In the genomic region with DNA sequence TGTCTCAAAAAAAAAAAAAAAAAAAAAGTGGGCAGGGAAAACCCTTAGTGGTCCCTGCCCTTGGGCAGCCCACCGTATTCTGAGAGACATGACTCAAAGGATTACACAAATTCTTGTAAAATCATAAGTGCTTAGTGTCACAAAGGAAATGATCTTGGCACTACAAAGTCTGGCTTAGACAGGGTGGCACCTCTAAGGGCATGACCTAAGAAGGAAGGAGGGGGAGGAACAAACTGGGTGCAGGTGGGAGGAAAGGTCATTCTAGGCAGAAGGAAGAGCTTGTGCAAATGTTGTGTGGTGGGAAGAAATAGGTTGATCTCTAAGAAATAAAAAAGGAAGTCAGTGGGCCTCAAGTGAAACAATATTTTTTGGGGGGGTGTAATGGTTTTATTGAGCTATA, we compare ENCODE assay signal across 15 cellular contexts. TPM values are rescaled to one million over a fixed set of nuclear protein-coding genes. Genes with fewer than 3 reads are reported as not detected.
DNase-seq lines count a peak whose midpoint lies in the region; ATAC-seq and TF ChIP-seq lines count a peak whose summit lies in the region.
"Had no signal": no experiment of that assay in that cellular context is flagged by ENCODE, and none has a peak within 500 bp of the region (broad histone marks: within the 10 kb centered on the region; RNA-seq: fewer than 3 reads in every experiment).

No MANE protein-coding gene starts in this region.

- no peak for TF ChIP-seq CTCF in HL-60 (IDR thresholded peaks at IDR 0.05; ENCODE audit: insufficient read depth, low read length)
- no peak for TF ChIP-seq CTCF in neural progenitor cell (IDR thresholded peaks at IDR 0.05)
- TF ChIP-seq CTCF in thyroid gland (IDR thresholded peaks at IDR 0.05): no peak
- TF ChIP-seq CTCF in BE2C (IDR thresholded peaks at IDR 0.05; ENCODE audit: low read depth, low read length): no peak

- no peak overlapping the region for H3K9ac ChIP-seq in neural progenitor cell

- peaks cover 0 to 1% (median 0%) of the 10 kb centered on the region in 7 donors for H3K9me3 Mint-ChIP-seq in CD4-positive, CD25-positive, alpha-beta regulatory T cell
- no peaks in the 10 kb centered on the region for H3K9me3 Mint-ChIP-seq in activated T-helper 17 cell treated with anti-CD3 and anti-CD28 coated beads, Interleukin-2, amount 50 U/mL, for 72 hours
- no peaks in the 10 kb centered on the region for H3K9me3 Mint-ChIP-seq in neural progenitor cell
- H3K9me3 Mint-ChIP-seq: naive B cell had no signal

- peaks cover 0 to 9% (median 4%) of the 10 kb centered on the region in 4 donors for H3K4me1 Mint-ChIP-seq in CD4-positive, CD25-positive, alpha-beta regulatory T cell
- peaks cover 6% of the 10 kb centered on the region for H3K4me1 Mint-ChIP-seq in activated T-helper 17 cell treated with anti-CD3 and anti-CD28 coated beads, Interleukin-2, amount 50 U/mL, for 72 hours
- no peaks in the 10 kb centered on the region for H3K4me1 Mint-ChIP-seq in neural progenitor cell

- H3K79me2 ChIP-seq in neural progenitor cell (ENCODE audit: low read depth): no peaks in the 10 kb centered on the region

- H3K9me3 ChIP-seq in CD4-positive, CD25-positive, alpha-beta regulatory T cell (ENCODE audit: control insufficient read depth in 2 of 2, low read length in 2 of 2): no peaks in the 10 kb centered on the region
- H3K9me3 ChIP-seq in neural progenitor cell (ENCODE audit: low read depth) (no peaks in the 10 kb centered on the region), thyroid gland (no peaks in the 10 kb centered on the region), BE2C (no peaks in the 10 kb centered on the region)
- H3K9me3 ChIP-seq: suprapubic skin had no signal

- H3K36me3 ChIP-seq in CD4-positive, CD25-positive, alpha-beta regulatory T cell (ENCODE audit: control insufficient read depth, insufficient read depth, low read length): peaks cover 20% of the 10 kb centered on the region
- H3K36me3 ChIP-seq in neural progenitor cell: no peaks in the 10 kb centered on the region
- peaks cover 30 to 31% of the 10 kb centered on the region in 2 donors for H3K36me3 ChIP-seq in thyroid gland
- no peaks in the 10 kb centered on the region for H3K36me3 ChIP-seq in BE2C
- H3K36me3 ChIP-seq: WERI-Rb-1 had no signal

- peaks cover 4% of the 10 kb centered on the region for H3F3A ChIP-seq in neural progenitor cell (ENCODE audit: low read depth)

- ATAC-seq in CD4-positive, CD25-positive, alpha-beta regulatory T cell (ENCODE audit: low read depth in 2 of 2): peak in 1 of 2 donors; percentile 31
- ATAC-seq in activated T-helper 17 cell treated with anti-CD3 and anti-CD28 coated beads, Interleukin-2, amount 50 U/mL, for 72 hours (replicated peaks): peak; percentile 84
- ATAC-seq: SK-N-SH treated with all-trans-retinoic acid at 6 μM for 48 hours had no signal

- H4K20me1 ChIP-seq in neural progenitor cell (ENCODE audit: low read depth): no peaks in the 10 kb centered on the region

- intact Hi-C loops in thyroid gland (cut with DNase I): no loop called here

- H3K27ac Mint-ChIP-seq in CD4-positive, CD25-positive, alpha-beta regulatory T cell: peak overlapping the region in 2 of 3 donors; percentile 0 to 9
- peak overlapping the region; percentile 39 for H3K27ac Mint-ChIP-seq in activated T-helper 17 cell treated with anti-CD3 and anti-CD28 coated beads, Interleukin-2, amount 50 U/mL, for 72 hours
- H3K27ac Mint-ChIP-seq in neural progenitor cell: no peak overlapping the region

- no peak overlapping the region for H3K4me3 ChIP-seq in CD4-positive, CD25-positive, alpha-beta regulatory T cell (ENCODE audit: low read depth, low read length)
- H3K4me3 ChIP-seq in HL-60 (replicated peaks; ENCODE audit: insufficient read depth, low read length): no peak overlapping the region
- H3K4me3 ChIP-seq in neural progenitor cell: no peak overlapping the region
- H3K4me3 ChIP-seq in thyroid gland (replicated peaks in 1 of 3): no peak overlapping the region
- no peak overlapping the region for H3K4me3 ChIP-seq in BE2C (ENCODE audit: low read depth, low read length)
- H3K4me3 ChIP-seq: suprapubic skin had no signal

- H3K27me3 Mint-ChIP-seq in CD4-positive, CD25-positive, alpha-beta regulatory T cell: no peaks in the 10 kb centered on the region
- H3K27me3 Mint-ChIP-seq in activated T-helper 17 cell treated with anti-CD3 and anti-CD28 coated beads, Interleukin-2, amount 50 U/mL, for 72 hours: no peaks in the 10 kb centered on the region
- H3K27me3 Mint-ChIP-seq in neural progenitor cell (ENCODE audit: insufficient read depth, low read depth): peaks cover 6% of the 10 kb centered on the region
- H3K27me3 Mint-ChIP-seq: naive B cell had no signal

- WGBS in thyroid gland, 2 donors: 74 to 78% methylated on average over 1 of the region's 1 CpG

- no peaks in the 10 kb centered on the region for H3K4me1 ChIP-seq in CD4-positive, CD25-positive, alpha-beta regulatory T cell (ENCODE audit: control insufficient read depth, insufficient read depth, low read length, poor library complexity, severe bottlenecking)
- H3K4me1 ChIP-seq in neural progenitor cell (no peaks in the 10 kb centered on the region), thyroid gland (no peaks in the 10 kb centered on the region), BE2C (peaks cover 2% of the 10 kb centered on the region; the same call in 1 of the 2 replicates)
- H3K4me1 ChIP-seq: suprapubic skin had no signal

- H3K4me2 ChIP-seq in neural progenitor cell: no peak overlapping the region

- no peak overlapping the region for H2AFZ ChIP-seq in neural progenitor cell (replicated peaks)

- no peak overlapping the region for H3K4me3 Mint-ChIP-seq in CD4-positive, CD25-positive, alpha-beta regulatory T cell
- H3K4me3 Mint-ChIP-seq in activated T-helper 17 cell treated with anti-CD3 and anti-CD28 coated beads, Interleukin-2, amount 50 U/mL, for 72 hours: peak overlapping the region; percentile 23
- peak overlapping the region; percentile 42 for H3K4me3 Mint-ChIP-seq in neural progenitor cell

- peaks cover 18% of the 10 kb centered on the region for H3K36me3 Mint-ChIP-seq in CD4-positive, CD25-positive, alpha-beta regulatory T cell
- peaks cover 57% of the 10 kb centered on the region for H3K36me3 Mint-ChIP-seq in activated T-helper 17 cell treated with anti-CD3 and anti-CD28 coated beads, Interleukin-2, amount 50 U/mL, for 72 hours (ENCODE audit: low read depth)
- H3K36me3 Mint-ChIP-seq in neural progenitor cell: peaks cover 15% of the 10 kb centered on the region
- H3K36me3 Mint-ChIP-seq: naive B cell had no signal

- H3K27me3 ChIP-seq in CD4-positive, CD25-positive, alpha-beta regulatory T cell (ENCODE audit: control insufficient read depth, insufficient read depth, low read length): no peaks in the 10 kb centered on the region
- H3K27me3 ChIP-seq in HL-60 (ENCODE audit: insufficient read depth, poor library complexity, severe bottlenecking): no peaks in the 10 kb centered on the region
- no peaks in the 10 kb centered on the region for H3K27me3 ChIP-seq in neural progenitor cell
- H3K27me3 ChIP-seq in thyroid gland: no peaks in the 10 kb centered on the region
- no peaks in the 10 kb centered on the region for H3K27me3 ChIP-seq in BE2C
- H3K27me3 ChIP-seq: suprapubic skin had no signal

- peak in 1 of 3 donors; percentile 88 for DNase-seq in CD4-positive, CD25-positive, alpha-beta regulatory T cell
- DNase-seq in HL-60 (ENCODE audit: low read depth in 1 of 2, low spot score in 1 of 2): peak; percentile 52 to 72
- no peak for DNase-seq in neural progenitor cell (ENCODE audit: low spot score)
- DNase-seq in thyroid gland: no peak
- DNase-seq in BE2C: no peak
- no peak for DNase-seq in foreskin melanocyte
- DNase-seq: anterior cingulate cortex, EL, H7, naive B cell, NCI-H187, WERI-Rb-1 had no signal

- no peak overlapping the region for H3K27ac ChIP-seq in CD4-positive, CD25-positive, alpha-beta regulatory T cell (ENCODE audit: insufficient read depth, low read length, poor library complexity, severe bottlenecking)
- peak overlapping the region; percentile 64; the same call in 1 of the 2 replicates for H3K27ac ChIP-seq in HL-60 (replicated peaks)
- no peak overlapping the region for H3K27ac ChIP-seq in neural progenitor cell
- H3K27ac ChIP-seq in thyroid gland: no peak overlapping the region
- H3K27ac ChIP-seq: suprapubic skin, WERI-Rb-1 had no signal

- no peak for TF ChIP-seq POLR2A in thyroid gland (IDR thresholded peaks at IDR 0.05)

RNA-seq across cellular contexts. Expression of a gene that starts 10.4 kb away (rescaled TPM):
- 106 TPM for total RNA-seq in CD4-positive, CD25-positive, alpha-beta regulatory T cell
- polyA plus RNA-seq in CD4-positive, CD25-positive, alpha-beta regulatory T cell: 1 to 10 TPM; 6.6 to 9.2 (median 7.2) TPM
- 100 to 1,000 TPM; 146 to 163 TPM for total RNA-seq in activated T-helper 17 cell treated with anti-CD3 and anti-CD28 coated beads, Interleukin-2, amount 50 U/mL, for 72 hours
- total RNA-seq in neural progenitor cell (ENCODE audit: low replicate concordance) (25.5 and 78.9 TPM in 2 replicates), thyroid gland (10 to 100 TPM; 53.2 to 93.9 (median 84.1) TPM)
- 55.4 TPM for polyA plus RNA-seq in BE2C (2012; ENCODE audit: insufficient read depth, insufficient read length, low read depth)

RNA-seq across cellular contexts. Expression of a gene that starts 23.5 kb away (rescaled TPM):
- 12.3 TPM for total RNA-seq in CD4-positive, CD25-positive, alpha-beta regulatory T cell
- polyA plus RNA-seq in CD4-positive, CD25-positive, alpha-beta regulatory T cell: 10 to 100 TPM in 2 of 4 donors, 1 to 10 TPM in 2; 8.6 to 15.2 (median 10.3) TPM
- 10 to 100 TPM; 10.0 to 15.3 TPM for total RNA-seq in activated T-helper 17 cell treated with anti-CD3 and anti-CD28 coated beads, Interleukin-2, amount 50 U/mL, for 72 hours
- total RNA-seq in neural progenitor cell (ENCODE audit: low replicate concordance) (6.6 and 7.1 TPM in 2 replicates), thyroid gland (10 to 100 TPM in 3 of 4 donors, 1 to 10 TPM in 1; 9.1 to 25.0 (median 14.5) TPM)
- polyA plus RNA-seq in BE2C (2012; ENCODE audit: insufficient read depth, insufficient read length, low read depth): 56.7 TPM

RNA-seq across cellular contexts. Expression of a gene that starts 30.0 kb away (rescaled TPM):
- total RNA-seq in CD4-positive, CD25-positive, alpha-beta regulatory T cell: 0.30 TPM
- under 1 TPM in 3 of 4 donors, not detected in 1; 0.11 to 0.24 (median 0.21) TPM for polyA plus RNA-seq in CD4-positive, CD25-positive, alpha-beta regulatory T cell
- total RNA-seq in activated T-helper 17 cell treated with anti-CD3 and anti-CD28 coated beads, Interleukin-2, amount 50 U/mL, for 72 hours: 1 to 10 TPM; 2.9 to 3.1 TPM
- total RNA-seq in neural progenitor cell (ENCODE audit: low replicate concordance) (16.9 and 50.3 TPM in 2 replicates), thyroid gland (100 to 1,000 TPM in 1 of 4 donors, 10 to 100 TPM in 3; 57.6 to 102 (median 69.5) TPM)
- polyA plus RNA-seq in BE2C (2012; ENCODE audit: insufficient read depth, insufficient read length, low read depth): 91.0 TPM

RNA-seq across cellular contexts. Expression of a gene that starts 49.8 kb away (rescaled TPM):
- total RNA-seq in CD4-positive, CD25-positive, alpha-beta regulatory T cell: not detected
- not detected for polyA plus RNA-seq in CD4-positive, CD25-positive, alpha-beta regulatory T cell
- under 1 TPM; 0.11 to 0.37 TPM for total RNA-seq in activated T-helper 17 cell treated with anti-CD3 and anti-CD28 coated beads, Interleukin-2, amount 50 U/mL, for 72 hours
- total RNA-seq in neural progenitor cell (ENCODE audit: low replicate concordance) (2.7 and 15.6 TPM in 2 replicates), thyroid gland (10 to 100 TPM in 3 of 4 donors, 1 to 10 TPM in 1; 9.0 to 25.4 (median 14.2) TPM)
- polyA plus RNA-seq in BE2C (2012; ENCODE audit: insufficient read depth, insufficient read length, low read depth): 11.5 TPM

RNA-seq across cellular contexts. Expression of a gene that starts 57.1 kb away (rescaled TPM):
- not detected for total RNA-seq in CD4-positive, CD25-positive, alpha-beta regulatory T cell
- 1 to 10 TPM in 2 of 4 donors, under 1 TPM in 2; 0.23 to 1.5 (median 0.76) TPM for polyA plus RNA-seq in CD4-positive, CD25-positive, alpha-beta regulatory T cell
- under 1 TPM in 1 of 2 donors, not detected in 1; 0.66 TPM for total RNA-seq in activated T-helper 17 cell treated with anti-CD3 and anti-CD28 coated beads, Interleukin-2, amount 50 U/mL, for 72 hours
- total RNA-seq in neural progenitor cell (ENCODE audit: low replicate concordance) (1.0 and 5.7 TPM in 2 replicates), thyroid gland (10 to 100 TPM in 1 of 4 donors, 1 to 10 TPM in 3; 2.3 to 11.5 (median 5.5) TPM)
- polyA plus RNA-seq in BE2C (2012; ENCODE audit: insufficient read depth, insufficient read length, low read depth): 0.97 TPM

Comparison
In these comparisons a context has a peak if more than half of its experiments do, and no peak if none do; other contexts are left out.
1. DNase-seq: peak in HL-60 (2 of 2); none in neural progenitor cell (single experiment), thyroid gland (0 of 2), BE2C (single experiment) and foreskin melanocyte (single experiment).
2. H3K4me3 Mint-ChIP-seq: peak in activated T-helper 17 cell treated with anti-CD3 and anti-CD28 coated beads, Interleukin-2, amount 50 U/mL, for 72 hours (single experiment) and neural progenitor cell (single experiment); none in CD4-positive, CD25-positive, alpha-beta regulatory T cell (0 of 4).